ENCODE assay signal across 8 cellular contexts in genomic region chr12:109093022-109093918, GRCh38. TPM values are rescaled to one million over a fixed set of nuclear protein-coding genes. Genes with fewer than 3 reads are reported as not detected.
DNase-seq lines count a peak whose midpoint lies in the region; ATAC-seq and TF ChIP-seq lines count a peak whose summit lies in the region.

ALKBH2 (minus strand) TSS chr12:109093472; CDS start chr12:109092786, 686 bp downstream.

- H3K36me3 Mint-ChIP-seq in T-cell (peaks cover 8% of the 10 kb centered on the region), progenitor cell of endocrine pancreas (ENCODE audit: insufficient read depth) (peaks cover 13% of the 10 kb centered on the region)

- H3K4me1 ChIP-seq in adrenal gland (replicated peaks in 1 of 2) = peaks cover 13 to 21% of the 10 kb centered on the region in 2 donors
- H3K4me1 ChIP-seq in heart right ventricle = peaks cover 7 to 35% (median 23%) of the 10 kb centered on the region in 9 donors

- peak in 1 of 2 donors; percentile 74 for TF ChIP-seq POLR2A in adrenal gland (IDR thresholded peaks at IDR 0.05)

- no peaks in the 10 kb centered on the region for H3K9me3 Mint-ChIP-seq in T-cell
- no peaks in the 10 kb centered on the region for H3K9me3 Mint-ChIP-seq in progenitor cell of endocrine pancreas (ENCODE audit: low read depth)

- ATAC-seq in HG02798 (IDR thresholded peaks at IDR 0.05; ENCODE audit: poor library complexity, unreplicated experiment) = peak; percentile 74
- peak; percentile 72 to 80 (median 76) for ATAC-seq in T-cell (replicated peaks in 1 of 4)
- peak; percentile 70 to 84 (median 76) for ATAC-seq in heart right ventricle

- POLR2A ChIA-PET in T-cell (lab: Charles Lee) = no interaction called here

- H3K27me3 ChIP-seq in adrenal gland = no peaks in the 10 kb centered on the region
- no peaks in the 10 kb centered on the region for H3K27me3 ChIP-seq in heart right ventricle

- H3K4me3 ChIP-seq in adrenal gland = peak within 1 kb of the TSS in 3 of 4 donors; percentile 31 to 59 (median 56)
- H3K4me3 ChIP-seq in heart right ventricle = peak within 1 kb of the TSS; percentile 29 to 66 (median 60)

- intact Hi-C loops in adrenal gland (cut with DNase I) = no loop called here
- intact Hi-C loops in heart right ventricle (cut with DNase I) = loop anchor here in 8 of 10 donors (1.0 to 10.0 kb wide), 11 partner anchors 138 to 531 kb away; partner anchors contain the start of genes ISCU (in 7 of the 8), SART3 (in 5 of the 8) and DAO (in 2 of the 8)

- H3K27ac ChIP-seq in adrenal gland (peak within 1 kb of the TSS in 3 of 5 donors; percentile 28 to 81 (median 42)), heart right ventricle (peak within 1 kb of the TSS in 9 of 10 donors; percentile 28 to 78 (median 64))

- H3K27ac Mint-ChIP-seq in T-cell (peak within 1 kb of the TSS; percentile 79 to 89), progenitor cell of endocrine pancreas (peak within 1 kb of the TSS; percentile 86)

- WGBS in adrenal gland, 4 donors = 6 to 27% (median 7%) methylated on average over 11 to 45 of the region's 45 CpGs
- WGBS in heart right ventricle, 2 donors = 5 to 7% methylated on average over 45 of the region's 45 CpGs

- TF ChIP-seq CTCF in GM12874 (IDR thresholded peaks at IDR 0.05; ENCODE audit: insufficient read depth, low read depth, low read length) (peak; percentile 98), adrenal gland (IDR thresholded peaks at IDR 0.05) (peak; percentile 96 to 98 (median 98)), heart right ventricle (IDR thresholded peaks at IDR 0.05) (peak; percentile 98 to 100 (median 99)), progenitor cell of endocrine pancreas (IDR thresholded peaks at IDR 0.05; ENCODE audit: unreplicated experiment) (peak; percentile 99)

- H3K27me3 Mint-ChIP-seq in T-cell = no peaks in the 10 kb centered on the region
- no peaks in the 10 kb centered on the region for H3K27me3 Mint-ChIP-seq in progenitor cell of endocrine pancreas

- H3K9me3 ChIP-seq in adrenal gland (replicated peaks in 1 of 3) (no peaks in the 10 kb centered on the region), heart right ventricle (no peaks in the 10 kb centered on the region)

- H3K4me1 Mint-ChIP-seq in T-cell (peaks cover 31 to 34% (median 33%) of the 10 kb centered on the region in 3 donors), progenitor cell of endocrine pancreas (ENCODE audit: low read depth) (peaks cover 12% of the 10 kb centered on the region)

- peak within 1 kb of the TSS; percentile 83 to 87 (median 83) for H3K4me3 Mint-ChIP-seq in T-cell
- H3K4me3 Mint-ChIP-seq in progenitor cell of endocrine pancreas (ENCODE audit: low read depth) = peak within 1 kb of the TSS; percentile 76

- CTCF ChIA-PET in T-cell (lab: Charles Lee) = interaction anchor here (0.6 to 2.7 kb wide), 10 partner anchors 19 to 1482 kb away, joined by 3 to 9 read pairs (median 4); partner anchors contain the start of gene ISCU (in 1 of the 2)

- H3K36me3 ChIP-seq in adrenal gland (replicated peaks in 1 of 2) (peaks cover 0 to 8% of the 10 kb centered on the region in 2 donors), heart right ventricle (peaks cover 0 to 38% (median 5%) of the 10 kb centered on the region in 9 donors)

- DNase-seq in NCI-H1436 treated with DMSO at 0.1 percent for 48 hours (lab: John Stamatoyannopoulos, UW) = peak; percentile 71
- peak; percentile 86 to 98 (median 95) for DNase-seq in T-cell
- DNase-seq in adrenal gland = peak; percentile 91 to 98 (median 95)
- DNase-seq in heart right ventricle = peak; percentile 93 to 94
- DNase-seq in progenitor cell of endocrine pancreas (ENCODE audit: low spot score, unreplicated experiment) = peak; percentile 84
- peak; percentile 94 for DNase-seq in ureter (ENCODE audit: low spot score)

RNA-seq across cellular contexts. Expression of gene ALKBH2, which starts in this region (rescaled TPM):
- total RNA-seq in T-cell = 10 to 100 TPM in 4 of 5 donors, 1 to 10 TPM in 1; 7.9 to 24.6 (median 19.3) TPM
- total RNA-seq in adrenal gland = 10 to 100 TPM in 6 of 8 donors, 1 to 10 TPM in 2; 4.2 to 19.9 (median 12.9) TPM
- polyA plus RNA-seq in adrenal gland = 10 to 100 TPM; 18.3 to 43.6 (median 40.8) TPM
- total RNA-seq in heart right ventricle = 10 to 100 TPM in 1 of 10 donors, 1 to 10 TPM in 9; 5.4 to 11.7 (median 7.1) TPM
- 10 to 100 TPM; 19.4 to 20.6 TPM for polyA plus RNA-seq in heart right ventricle
- 22.0 and 28.9 TPM in 2 replicates for total RNA-seq in progenitor cell of endocrine pancreas
- total RNA-seq in ureter = 28.6 TPM

Comparison
In these comparisons a context has a peak if more than half of its experiments do, and no peak if none do; other contexts are left out.
1. Peak in every context shown above with its lines: DNase-seq, ATAC-seq, H3K4me3 ChIP-seq and H3K27ac ChIP-seq.
2. intact Hi-C loops: an anchor here in heart right ventricle (1.0 to 10.0 kb wide); none called in adrenal gland.